27 cellular contexts compared by ENCODE assay signal in genomic region chr11:72397333-72397732, GRCh38.
"Had no signal": no experiment of that assay in that cellular context is flagged by ENCODE, and none has a peak within 500 bp of the region (broad histone marks: within the 10 kb centered on the region; RNA-seq: fewer than 3 reads in every experiment).

No MANE protein-coding gene starts in this region.

- DNase-seq: colonic mucosa; cortex of kidney; dermis blood vessel endothelial cell; dorsolateral prefrontal cortex; effector CD4-positive, alpha-beta T cell; effector CD8-positive, alpha-beta T cell; effector memory CD4-positive, alpha-beta T cell; effector memory CD8-positive, alpha-beta T cell; endodermal cell; erythroblast; esophagus squamous epithelium; foreskin fibroblast; foreskin keratinocyte; foreskin melanocyte; glutamatergic neuron; head of caudate nucleus; heart left ventricle; heart right ventricle had no signal

- H3K4me1 ChIP-seq: colonic mucosa, foreskin keratinocyte had no signal

- H3K9me3 ChIP-seq: colonic mucosa, esophagus muscularis mucosa, esophagus squamous epithelium, gastroesophageal sphincter, heart left ventricle, heart right ventricle had no signal

- H3K27ac ChIP-seq: colonic mucosa, coronary artery, epithelial cell of prostate, esophagus muscularis mucosa, esophagus squamous epithelium, foreskin keratinocyte, gastroesophageal sphincter, heart left ventricle, heart right ventricle had no signal

- FAIRE-seq: colon, endometrium, endothelial cell of umbilical vein, frontal cortex had no signal

- ATAC-seq: effector memory CD8-positive, alpha-beta T cell; esophagus mucosa; foreskin keratinocyte; gastroesophageal sphincter; heart left ventricle; heart right ventricle had no signal

- H3K27me3 ChIP-seq: colonic mucosa, dorsolateral prefrontal cortex, esophagus muscularis mucosa, esophagus squamous epithelium, foreskin keratinocyte, gastroesophageal sphincter, heart left ventricle, heart right ventricle had no signal

- H3K36me3 ChIP-seq: colonic mucosa had no signal

- H3K4me3 ChIP-seq: colonic mucosa, coronary artery, dorsolateral prefrontal cortex, esophagus muscularis mucosa, esophagus squamous epithelium, gastroesophageal sphincter, heart left ventricle, heart right ventricle had no signal
